In the genomic region with DNA sequence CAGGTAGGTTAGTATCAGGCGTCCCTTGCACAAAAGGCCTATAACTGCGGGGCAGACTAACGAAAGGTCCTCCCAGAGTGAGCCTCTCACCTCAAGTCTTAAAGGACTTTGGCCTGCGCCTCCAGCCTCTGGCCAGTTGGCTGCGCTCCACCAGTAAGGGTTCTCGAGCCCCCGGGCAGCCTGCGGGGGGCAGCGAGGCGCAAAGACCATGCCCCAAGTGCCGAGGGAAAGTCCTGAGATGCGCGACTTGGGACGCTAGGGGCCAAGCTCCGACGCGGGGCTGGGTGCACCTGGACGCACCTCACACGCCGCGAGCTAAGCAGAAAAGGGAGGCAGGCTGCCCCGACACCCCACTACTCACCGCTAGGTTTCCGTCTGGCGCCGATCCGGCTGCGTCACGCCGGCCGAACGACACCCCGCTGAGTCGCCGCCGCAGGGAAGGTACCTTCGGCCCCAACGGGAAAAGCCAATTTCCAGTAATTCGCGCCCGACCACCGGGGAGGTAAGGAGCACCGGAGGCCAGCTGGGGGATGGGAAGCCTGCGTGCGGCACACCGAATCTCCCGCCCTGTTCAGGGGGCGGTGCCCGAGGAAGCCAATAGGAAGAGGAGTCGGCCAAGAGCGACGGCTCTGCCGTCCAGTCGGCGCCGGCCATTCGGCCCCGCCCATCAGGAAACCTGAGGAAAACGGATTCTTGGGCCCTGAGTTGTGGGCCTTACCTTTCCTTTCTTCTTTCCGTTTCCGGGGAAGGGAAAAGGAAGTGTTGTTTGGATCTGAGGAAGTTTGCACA, we compare ENCODE assay signal across 1 cellular context.
TF ChIP-seq lines count a peak whose summit lies in the region.

ORC2 (minus strand) TSS at position 532 of the 789 bp plus-strand sequence. CDS start 5,537 bp downstream, outside the sequence.

TF ChIP-seq in K562, 482 proteins besides CTCF, POLR2A, EP300 and RAD21 (continued from another document and continues in another):
- TF ChIP-seq, protein P1, sequence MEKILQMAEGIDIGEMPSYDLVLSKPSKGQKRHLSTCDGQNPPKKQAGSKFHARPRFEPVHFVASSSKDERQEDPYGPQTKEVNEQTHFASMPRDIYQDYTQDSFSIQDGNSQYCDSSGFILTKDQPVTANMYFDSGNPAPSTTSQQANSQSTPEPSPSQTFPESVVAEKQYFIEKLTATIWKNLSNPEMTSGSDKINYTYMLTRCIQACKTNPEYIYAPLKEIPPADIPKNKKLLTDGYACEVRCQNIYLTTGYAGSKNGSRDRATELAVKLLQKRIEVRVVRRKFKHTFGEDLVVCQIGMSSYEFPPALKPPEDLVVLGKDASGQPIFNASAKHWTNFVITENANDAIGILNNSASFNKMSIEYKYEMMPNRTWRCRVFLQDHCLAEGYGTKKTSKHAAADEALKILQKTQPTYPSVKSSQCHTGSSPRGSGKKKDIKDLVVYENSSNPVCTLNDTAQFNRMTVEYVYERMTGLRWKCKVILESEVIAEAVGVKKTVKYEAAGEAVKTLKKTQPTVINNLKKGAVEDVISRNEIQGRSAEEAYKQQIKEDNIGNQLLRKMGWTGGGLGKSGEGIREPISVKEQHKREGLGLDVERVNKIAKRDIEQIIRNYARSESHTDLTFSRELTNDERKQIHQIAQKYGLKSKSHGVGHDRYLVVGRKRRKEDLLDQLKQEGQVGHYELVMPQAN (IDR thresholded peaks at IDR 0.05; ENCODE audit: borderline replicate concordance): peak; percentile 75
- no peak for TF ChIP-seq ZNF778 (CRISPR knock-in tag; IDR thresholded peaks at IDR 0.05)
- TF ChIP-seq ZNF785 (CRISPR knock-in tag; IDR thresholded peaks at IDR 0.05): no peak
- TF ChIP-seq, protein P2, sequence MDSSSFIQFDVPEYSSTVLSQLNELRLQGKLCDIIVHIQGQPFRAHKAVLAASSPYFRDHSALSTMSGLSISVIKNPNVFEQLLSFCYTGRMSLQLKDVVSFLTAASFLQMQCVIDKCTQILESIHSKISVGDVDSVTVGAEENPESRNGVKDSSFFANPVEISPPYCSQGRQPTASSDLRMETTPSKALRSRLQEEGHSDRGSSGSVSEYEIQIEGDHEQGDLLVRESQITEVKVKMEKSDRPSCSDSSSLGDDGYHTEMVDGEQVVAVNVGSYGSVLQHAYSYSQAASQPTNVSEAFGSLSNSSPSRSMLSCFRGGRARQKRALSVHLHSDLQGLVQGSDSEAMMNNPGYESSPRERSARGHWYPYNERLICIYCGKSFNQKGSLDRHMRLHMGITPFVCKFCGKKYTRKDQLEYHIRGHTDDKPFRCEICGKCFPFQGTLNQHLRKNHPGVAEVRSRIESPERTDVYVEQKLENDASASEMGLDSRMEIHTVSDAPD (CRISPR knock-in tag; IDR thresholded peaks at IDR 0.05): no peak
- no peak for TF ChIP-seq FUS (optimal IDR thresholded peaks at IDR 0.05; ENCODE audit: low read depth, low read length)
- TF ChIP-seq, protein P3, sequence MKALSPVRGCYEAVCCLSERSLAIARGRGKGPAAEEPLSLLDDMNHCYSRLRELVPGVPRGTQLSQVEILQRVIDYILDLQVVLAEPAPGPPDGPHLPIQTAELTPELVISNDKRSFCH (CRISPR knock-in tag; IDR thresholded peaks at IDR 0.05): no peak
- TF ChIP-seq, protein P3 (tag; IDR thresholded peaks at IDR 0.05): peak; percentile 68
- TF ChIP-seq NFIX (CRISPR knock-in tag; IDR thresholded peaks at IDR 0.05; ENCODE audit: low read depth): no peak
- TF ChIP-seq ZNF707 (CRISPR knock-in tag; conservative IDR thresholded peaks at IDR 0.05): no peak
- peak in 1 of 2 experiments; percentile 47; a peak in 1 of 4 replicates for TF ChIP-seq TEAD1 (CRISPR knock-in tag; IDR thresholded peaks at IDR 0.05)
- 0 out of 2 replicates have a peak, but pooled peaks have one; percentile 15 for TF ChIP-seq DPF2 (IDR thresholded peaks at IDR 0.05)
- no peak for TF ChIP-seq CHAMP1 (IDR thresholded peaks at IDR 0.05)
- TF ChIP-seq FIP1L1 (IDR thresholded peaks at IDR 0.05; ENCODE audit: low read depth, low read length, poor library complexity, severe bottlenecking): peak; percentile 89
- TF ChIP-seq ZNF24 (IDR thresholded peaks at IDR 0.05): no peak
- TF ChIP-seq JUNB (CRISPR knock-in tag; conservative IDR thresholded peaks at IDR 0.05): no peak
- 0 out of 4 replicates have a peak, but pooled peaks of 1 of the 2 experiments have one; percentile 17 for TF ChIP-seq KDM4B (IDR thresholded peaks at IDR 0.05; ENCODE audit: borderline replicate concordance in 2 of 2, low read depth in 1 of 2)
- no peak for TF ChIP-seq FOXA1 (IDR thresholded peaks at IDR 0.05; ENCODE audit: borderline replicate concordance)
- TF ChIP-seq ZNF584 (CRISPR knock-in tag; IDR thresholded peaks at IDR 0.05; ENCODE audit: low read depth): no peak
- no peak for TF ChIP-seq MITF (IDR thresholded peaks at IDR 0.05)
- no peak for TF ChIP-seq RBM17 (IDR thresholded peaks at IDR 0.05; ENCODE audit: borderline replicate concordance, low read depth, low read length)
- TF ChIP-seq KAT2B (IDR thresholded peaks at IDR 0.05; ENCODE audit: low read depth, low read length): no peak
- TF ChIP-seq, protein P4, sequence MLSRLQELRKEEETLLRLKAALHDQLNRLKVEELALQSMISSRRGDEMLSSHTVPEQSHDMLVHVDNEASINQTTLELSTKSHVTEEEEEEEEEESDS (CRISPR knock-in tag; IDR thresholded peaks at IDR 0.05): no peak
- peak; percentile 48; the same call in 1 of the 2 replicates for TF ChIP-seq ARID4B (CRISPR knock-in tag; IDR thresholded peaks at IDR 0.05)
- peak; percentile 38; the same call in 1 of the 2 replicates for TF ChIP-seq HDAC2 (IDR thresholded peaks at IDR 0.05)
- TF ChIP-seq CEBPB (tag; IDR thresholded peaks at IDR 0.05): no peak
- TF ChIP-seq ZNF3 (CRISPR knock-in tag; IDR thresholded peaks at IDR 0.05): no peak
- TF ChIP-seq ADNP (tag; IDR thresholded peaks at IDR 0.05): no peak
- TF ChIP-seq MCM5 (IDR thresholded peaks at IDR 0.05; ENCODE audit: low read depth): no peak
- no peak for TF ChIP-seq ZKSCAN1 (IDR thresholded peaks at IDR 0.05; ENCODE audit: low read depth, low read length)
- TF ChIP-seq ZNF589 (CRISPR knock-in tag; IDR thresholded peaks at IDR 0.05; ENCODE audit: low read depth): no peak
- no peak for TF ChIP-seq NELFE (IDR thresholded peaks at IDR 0.05; ENCODE audit: insufficient read depth, insufficient read length)
- TF ChIP-seq SMAD2 (IDR thresholded peaks at IDR 0.05; ENCODE audit: low read depth, low read length): no peak
- TF ChIP-seq ZNF277 (CRISPR knock-in tag; IDR thresholded peaks at IDR 0.05; ENCODE audit: borderline replicate concordance): no peak
- TF ChIP-seq KLF13 (tag; IDR thresholded peaks at IDR 0.05; ENCODE audit: borderline replicate concordance, low read depth): no peak
- no peak for TF ChIP-seq MAFK (IDR thresholded peaks at IDR 0.05; ENCODE audit: low read length)
- no peak for TF ChIP-seq ZNF140 (CRISPR knock-in tag; IDR thresholded peaks at IDR 0.05)
- TF ChIP-seq ZSCAN29 (IDR thresholded peaks at IDR 0.05): no peak
- TF ChIP-seq PPARD (CRISPR knock-in tag; IDR thresholded peaks at IDR 0.05): no peak
- no peak for TF ChIP-seq OTX1 (CRISPR knock-in tag; IDR thresholded peaks at IDR 0.05)
- TF ChIP-seq SFPQ (IDR thresholded peaks at IDR 0.05; ENCODE audit: low read depth, low read length): no peak
- TF ChIP-seq ATF3 (IDR thresholded peaks at IDR 0.05): no peak
- TF ChIP-seq ATF3 (CRISPR knock-in tag; conservative IDR thresholded peaks at IDR 0.05): 0 out of 2 replicates have a peak, but pooled peaks have one; percentile 42
- no peak for TF ChIP-seq POLR2AphosphoS2 (IDR thresholded peaks at IDR 0.05; ENCODE audit: low read length)
- TF ChIP-seq POLR2AphosphoS5 (IDR thresholded peaks at IDR 0.05; ENCODE audit: control insufficient read depth, insufficient read depth, low read depth, low read length): peak; percentile 42; the same call in 1 of the 2 replicates
- TF ChIP-seq HDAC8 (tag; IDR thresholded peaks at IDR 0.05): no peak
- TF ChIP-seq ZNF143 (CRISPR knock-in tag; IDR thresholded peaks at IDR 0.05): no peak
- no peak for TF ChIP-seq DDX20 (tag; IDR thresholded peaks at IDR 0.05; ENCODE audit: low read depth)
- TF ChIP-seq NCOA1 (IDR thresholded peaks at IDR 0.05; ENCODE audit: low read depth): no peak
